20 cellular contexts compared by ENCODE assay signal in the genomic region with DNA sequence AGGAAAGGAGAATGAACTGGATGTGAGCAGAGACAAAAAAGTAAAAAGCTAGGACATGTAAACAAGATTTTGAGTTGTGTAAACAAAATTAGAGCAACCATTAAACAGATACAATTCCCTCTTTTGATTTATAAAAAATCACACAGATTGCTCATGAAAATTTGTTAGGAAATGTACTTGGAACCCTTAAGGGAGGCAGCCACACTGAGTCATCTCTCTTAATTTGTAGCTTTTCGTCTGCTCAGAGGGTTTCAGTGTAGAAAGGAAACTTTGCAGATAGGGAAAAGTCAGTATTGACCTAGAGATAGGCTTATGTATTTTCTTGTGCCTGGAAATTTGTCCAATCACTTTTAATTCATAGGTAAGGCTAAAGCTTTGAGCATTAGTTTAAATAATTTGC. TPM values are rescaled to one million over a fixed set of nuclear protein-coding genes. Genes with fewer than 3 reads are reported as not detected.
DNase-seq lines count a peak whose midpoint lies in the region; ATAC-seq and TF ChIP-seq lines count a peak whose summit lies in the region.
"Had no signal": no experiment of that assay in that cellular context is flagged by ENCODE, and none has a peak within 500 bp of the region (broad histone marks: within the 10 kb centered on the region; RNA-seq: fewer than 3 reads in every experiment).

No MANE protein-coding gene starts in this region.

- H4K20me1 ChIP-seq in osteoblast (ENCODE audit: insufficient read depth, low read length) = no peaks in the 10 kb centered on the region

- H3K27ac ChIP-seq in epithelial cell of prostate = peak overlapping the region; percentile 30
- peak overlapping the region; percentile 75 for H3K27ac ChIP-seq in osteoblast (ENCODE audit: low read depth, low read length)
- H3K27ac ChIP-seq in caudate nucleus (ENCODE audit: low read depth, low read length) = no peak overlapping the region
- H3K27ac ChIP-seq: heart left ventricle, PC-9, WERI-Rb-1 had no signal

- H2AFZ ChIP-seq in osteoblast (ENCODE audit: low read length) = no peak overlapping the region
- H2AFZ ChIP-seq: PC-9 had no signal

- DNase-seq in EH (ENCODE audit: low read depth) (peak; percentile 78), RPMI7951 (ENCODE audit: low read depth) (peak; percentile 64), epithelial cell of prostate (ENCODE audit: low read depth, low spot score) (no peak), osteoblast (ENCODE audit: insufficient read length, low spot score, missing footprints) (no peak), superior temporal gyrus (ENCODE audit: extremely low spot score) (no peak), caudate nucleus (lab: John Stamatoyannopoulos, UW) (no peak), NCI-H82 treated with DMSO at 0.1 percent for 48 hours (lab: John Stamatoyannopoulos, UW; ENCODE audit: unreplicated experiment) (no peak)
- DNase-seq: activated CD8-positive, alpha-beta T cell treated with anti-CD3 and anti-CD28 coated beads for 36 hours; activated naive CD8-positive, alpha-beta T cell treated with anti-CD3 and anti-CD28 coated beads, Interleukin-2, amount 10 ng/mL, durations not matched to agents 7 days and 5 days; activated T-cell treated with anti-CD3 and anti-CD28 coated beads, Interleukin-2, amount 50 U/mL, for 72 hours; cerebellar nuclear complex; heart left ventricle; kidney; NCI-H1930; NCI-H526 treated with DMSO at 0.1 percent for 48 hours; WERI-Rb-1 had no signal

- peaks cover 40% of the 10 kb centered on the region for H3K4me1 ChIP-seq in osteoblast (ENCODE audit: insufficient read depth, low read length)
- H3K4me1 ChIP-seq: HAP-1, heart left ventricle had no signal

- no peaks in the 10 kb centered on the region for H3K27me3 ChIP-seq in osteoblast (ENCODE audit: insufficient read depth, low read length)
- H3K27me3 ChIP-seq: heart left ventricle, vagina had no signal

- ATAC-seq in GM21723 (IDR thresholded peaks at IDR 0.05; ENCODE audit: unreplicated experiment) = no peak
- ATAC-seq: activated CD8-positive, alpha-beta T cell treated with anti-CD3 and anti-CD28 coated beads for 36 hours; activated T-cell treated with anti-CD3 and anti-CD28 coated beads, Interleukin-2, amount 50 U/mL, for 72 hours; heart left ventricle had no signal

- H3K4me2 ChIP-seq in osteoblast (ENCODE audit: insufficient read depth, low read length) = peak overlapping the region; percentile 33
- H3K4me2 ChIP-seq: PC-9 had no signal

- H3K9me3 ChIP-seq in osteoblast (ENCODE audit: low read depth, low read length) = no peaks in the 10 kb centered on the region
- H3K9me3 ChIP-seq: HAP-1 had no signal

- H3K4me3 ChIP-seq in osteoblast (ENCODE audit: insufficient read depth, low read length) = no peak overlapping the region
- H3K4me3 ChIP-seq: HAP-1, heart left ventricle, PC-9, vagina had no signal

- H3K79me2 ChIP-seq in osteoblast (ENCODE audit: insufficient read depth, low read length) = no peaks in the 10 kb centered on the region

- no peaks in the 10 kb centered on the region for H3K36me3 ChIP-seq in osteoblast (ENCODE audit: insufficient read depth, low read length)
- H3K36me3 ChIP-seq: HAP-1, heart left ventricle, vagina, WERI-Rb-1 had no signal

- no peak for TF ChIP-seq CTCF in osteoblast (IDR thresholded peaks at IDR 0.05; ENCODE audit: extremely low read depth, low read depth, low read length)

RNA-seq across cellular contexts. Expression of gene ME3, which starts 49.6 kb away (rescaled TPM):
- 2.8 and 5.5 TPM in 2 replicates for total RNA-seq in RPMI7951 (2014; rRNA removed; shearing (Covaris generic))
- total RNA-seq in osteoblast = 70.9 and 73.4 TPM in 2 replicates

Comparison
In these comparisons a context has a peak if more than half of its experiments do, and no peak if none do; other contexts are left out.
1. DNase-seq: peak in EH (single experiment) and RPMI7951 (single experiment); none in epithelial cell of prostate (single experiment), osteoblast (single experiment), superior temporal gyrus (single experiment), caudate nucleus (0 of 61) and NCI-H82 treated with DMSO at 0.1 percent for 48 hours (single experiment).
2. RNA of gene ME3, which starts 49.6 kb away (total RNA-seq): 70.9 to 73.4 TPM in osteoblast; 2.8 to 5.5 TPM in RPMI7951; every median in the first group is over 10 times any median in the second.